ENCODE assay signal across 8 cellular contexts in the genomic region with DNA sequence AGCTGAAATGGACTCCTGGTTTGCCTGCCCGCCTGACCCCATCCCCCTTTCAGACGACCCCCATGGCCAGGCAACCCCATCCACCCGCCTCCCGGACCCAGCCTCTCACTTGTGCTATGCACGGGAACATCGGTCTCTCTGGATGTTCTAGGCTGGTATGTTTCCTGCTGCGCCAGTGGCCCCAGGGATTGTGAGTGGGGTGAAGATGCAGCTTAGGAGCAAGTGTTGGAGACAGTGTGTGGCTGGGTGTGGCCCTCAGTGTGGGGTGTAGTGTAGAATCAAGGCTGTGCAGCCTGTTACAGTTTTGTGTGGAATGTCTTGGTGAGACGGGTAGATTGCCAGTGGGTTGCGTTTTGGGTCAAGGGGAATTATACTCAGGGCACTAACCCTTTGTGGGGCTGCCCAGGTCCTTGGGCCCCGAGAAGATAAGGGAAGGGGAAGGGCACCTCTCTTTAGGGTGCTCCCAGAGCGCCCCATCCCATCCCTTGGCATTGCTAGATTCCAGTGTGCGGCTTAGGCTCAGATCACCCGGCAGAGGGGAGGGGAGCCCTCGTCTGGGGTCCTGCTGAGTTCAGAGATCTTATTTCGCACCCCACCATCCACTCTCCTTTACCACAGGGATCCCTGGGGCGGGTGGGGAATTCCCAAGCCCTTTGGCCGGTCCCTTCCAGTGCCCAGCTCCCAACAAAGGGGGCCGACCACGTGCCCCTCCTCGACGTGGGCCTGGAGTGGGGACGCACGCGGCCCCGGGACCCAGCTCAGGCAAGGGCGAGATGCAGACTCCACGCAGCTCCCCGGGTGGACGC. TPM values are rescaled to one million over a fixed set of nuclear protein-coding genes. Genes with fewer than 3 reads are reported as not detected.
DNase-seq lines count a peak whose midpoint lies in the region; ATAC-seq and TF ChIP-seq lines count a peak whose summit lies in the region.

No MANE protein-coding gene starts in this region.

- intact Hi-C loops in colonic mucosa (cut with DNase I) = loop anchor here (2.0 to 5.0 kb wide), 2 partner anchors 309 to 437 kb away; no protein-coding TSS in a partner anchor

- H3K4me2 ChIP-seq in KMS-11 = peak overlapping the region; percentile 77; the same call in 1 of the 2 replicates

- no peak for TF ChIP-seq CTCF in AG09309 (IDR thresholded peaks at IDR 0.05; ENCODE audit: control insufficient read depth, insufficient read depth, low read depth, low read length, missing control alignments)
- TF ChIP-seq CTCF in KMS-11 (conservative IDR thresholded peaks at IDR 0.05; ENCODE audit: low read depth, low read length) = no peak
- no peak for TF ChIP-seq CTCF in colonic mucosa (IDR thresholded peaks at IDR 0.05)

- ATAC-seq in naive thymus-derived CD8-positive, alpha-beta T cell = no peak
- no peak for ATAC-seq in GM18502 (IDR thresholded peaks at IDR 0.05; ENCODE audit: poor library complexity, unreplicated experiment)

- peaks cover 2 to 16% (median 7%) of the 10 kb centered on the region in 4 donors for H3K4me1 Mint-ChIP-seq in naive thymus-derived CD8-positive, alpha-beta T cell

- no peaks in the 10 kb centered on the region for H3K9me3 ChIP-seq in colonic mucosa

- no peak overlapping the region for H3K27ac ChIP-seq in KMS-11
- H3K27ac ChIP-seq in colonic mucosa = peak overlapping the region; percentile 98

- peak overlapping the region in 3 of 10 donors; percentile 31 to 51 (median 46) for H3K27ac Mint-ChIP-seq in naive thymus-derived CD8-positive, alpha-beta T cell

- H3K9ac ChIP-seq in KMS-11 (peak overlapping the region; percentile 73), colonic mucosa (ENCODE audit: low read depth in 2 of 2, low read length in 2 of 2) (peak overlapping the region; percentile 83 to 97)

- peak overlapping the region; percentile 43 to 87 (median 67) for H3K4me3 Mint-ChIP-seq in naive thymus-derived CD8-positive, alpha-beta T cell

- H3K36me3 ChIP-seq in KMS-11 (ENCODE audit: insufficient read depth) (no peaks in the 10 kb centered on the region), colonic mucosa (no peaks in the 10 kb centered on the region)

- POLR2A ChIA-PET in naive thymus-derived CD8-positive, alpha-beta T cell (lab: Charles Lee) = interaction anchor here (0.9 to 6.4 kb wide), 13 partner anchors 9 to 452 kb away, joined by 3 to 92 read pairs (median 6); a partner anchor contains a TSS

- DNase-seq in AG09309 (ENCODE audit: low read depth) (no peak), colonic mucosa (peak; percentile 30), AG08396 (ENCODE audit: low spot score) (no peak), activated gamma-delta T cell (lab: John Stamatoyannopoulos, UW) (no peak), kidney tubule cell (ENCODE audit: low spot score) (no peak)
- DNase-seq in naive thymus-derived CD8-positive, alpha-beta T cell = peak in 1 of 10 donors; percentile 15

- H2AFZ ChIP-seq in KMS-11 (ENCODE audit: low read depth) = peak overlapping the region; percentile 70

- no peaks in the 10 kb centered on the region for H3K36me3 Mint-ChIP-seq in naive thymus-derived CD8-positive, alpha-beta T cell

- no peaks in the 10 kb centered on the region for H4K20me1 ChIP-seq in KMS-11 (ENCODE audit: insufficient read depth)

- H3K27me3 Mint-ChIP-seq in naive thymus-derived CD8-positive, alpha-beta T cell = peaks cover 0 to 3% (median 0%) of the 10 kb centered on the region in 5 donors

- peaks cover 12% of the 10 kb centered on the region for H3K79me2 ChIP-seq in KMS-11 (ENCODE audit: insufficient read depth, low read depth)

- peaks cover 10% of the 10 kb centered on the region for H3K4me1 ChIP-seq in KMS-11 (ENCODE audit: low read depth, poor library complexity, severe bottlenecking)
- peaks cover 5% of the 10 kb centered on the region for H3K4me1 ChIP-seq in colonic mucosa

- no peaks in the 10 kb centered on the region for H3K9me3 Mint-ChIP-seq in naive thymus-derived CD8-positive, alpha-beta T cell

- H3K4me3 ChIP-seq in AG09309 (ENCODE audit: control insufficient read depth, low read depth, low read length) = peak overlapping the region; percentile 66
- H3K4me3 ChIP-seq in KMS-11 (IDR thresholded peaks at IDR 0.05; ENCODE audit: insufficient read depth, low read depth, low read length) = no peak overlapping the region
- peak overlapping the region; percentile 73 for H3K4me3 ChIP-seq in colonic mucosa

- H3K27me3 ChIP-seq in KMS-11 (ENCODE audit: insufficient read depth, low read depth) = no peaks in the 10 kb centered on the region
- no peaks in the 10 kb centered on the region for H3K27me3 ChIP-seq in colonic mucosa

RNA-seq across cellular contexts. Expression of a gene that starts 4.6 kb away (rescaled TPM):
- 1 to 10 TPM; 9.1 to 9.6 TPM for total RNA-seq in colonic mucosa
- total RNA-seq in naive thymus-derived CD8-positive, alpha-beta T cell = 1 to 10 TPM; 7.5 to 8.8 TPM
- polyA plus RNA-seq in naive thymus-derived CD8-positive, alpha-beta T cell = under 1 TPM in 2 of 3 donors, not detected in 1; 0.05 to 0.49 TPM
